Comparison of ENCODE assay signal across 23 cellular contexts in genomic region chr1:91881280-91881679, GRCh38. TPM values are rescaled to one million over a fixed set of nuclear protein-coding genes. Genes with fewer than 3 reads are reported as not detected.
DNase-seq lines count a peak whose midpoint lies in the region; ATAC-seq and TF ChIP-seq lines count a peak whose summit lies in the region.
"Had no signal": no experiment of that assay in that cellular context is flagged by ENCODE, and none has a peak within 500 bp of the region (broad histone marks: within the 10 kb centered on the region; RNA-seq: fewer than 3 reads in every experiment).

No MANE protein-coding gene starts in this region.

- WGBS in GM23248 (ENCODE audit: low coverage in 1 of 2, low lambda C conversion rate in 2 of 2, missing lambda C conversion rate in 2 of 2), 2 experiments, result 48 to 57% methylated on average over 3 of the region's 3 CpGs
- 66 to 77% (median 74%) methylated on average over 3 of the region's 3 CpGs for WGBS in spleen, 5 donors
- 50 to 52% methylated on average over 3 of the region's 3 CpGs for WGBS in gastroesophageal sphincter (ENCODE audit: low coverage in 1 of 2), 2 donors

- H3K4me1 Mint-ChIP-seq in natural killer cell, result peaks cover 70 to 74% of the 10 kb centered on the region in 2 donors

- H3K79me2 ChIP-seq in GM23248 (ENCODE audit: insufficient read depth), result peaks cover 88% of the 10 kb centered on the region

- H3K9me3 Mint-ChIP-seq in natural killer cell, result no peaks in the 10 kb centered on the region
- H3K9me3 Mint-ChIP-seq: CD4-positive, alpha-beta T cell had no signal

- H3K36me3 Mint-ChIP-seq in natural killer cell, result peaks cover 6% of the 10 kb centered on the region

- H3K4me3 ChIP-seq in GM23248 (no peak overlapping the region), subcutaneous abdominal adipose tissue (ENCODE audit: low read depth in 1 of 5, low read length in 5 of 5) (no peak overlapping the region), spleen (peak overlapping the region in 3 of 8 donors; percentile 81 to 92 (median 90)), gastroesophageal sphincter (peak overlapping the region in 1 of 2 donors; percentile 2)
- H3K4me3 ChIP-seq: BLaER1, MG63, SJSA1 had no signal

- no peak for ATAC-seq in natural killer cell
- ATAC-seq in GM21717 (IDR thresholded peaks at IDR 0.05; ENCODE audit: unreplicated experiment), result no peak
- no peak for ATAC-seq in gastroesophageal sphincter
- ATAC-seq: Right ventricle myocardium inferior had no signal

- H2AFZ ChIP-seq in GM23248, result no peak overlapping the region

- H3K9ac ChIP-seq in GM23248 (no peak overlapping the region), subcutaneous abdominal adipose tissue (ENCODE audit: low read length in 5 of 5) (peak overlapping the region in 1 of 5 donors; percentile 19)
- H3K9ac ChIP-seq: BLaER1 had no signal

- H3K4me2 ChIP-seq in GM23248 (ENCODE audit: unreplicated experiment), result peak overlapping the region; percentile 16
- H3K4me2 ChIP-seq: BLaER1 had no signal

- DNase-seq in GM23248, result no peak
- no peak for DNase-seq in caudate nucleus (lab: John Stamatoyannopoulos, UW)
- no peak for DNase-seq in natural killer cell
- no peak for DNase-seq in NCI-H2107 (lab: John Stamatoyannopoulos, UW)
- DNase-seq in spleen, result no peak
- DNase-seq: CD4-positive, alpha-beta T cell; DND-41; GOT3; HCEC 1CT; Kasumi-1; MG63; NCI-H1417; NCI-H1694 treated with DMSO at 0.1 percent for 48 hours; NCI-H2081 treated with DMSO at 0.1 percent for 48 hours; NCI-H446 treated with DMSO at 0.1 percent for 48 hours; NCI-H526 treated with DMSO at 0.1 percent for 48 hours; OCI-M1 had no signal

- H4K20me1 ChIP-seq in GM23248 (ENCODE audit: insufficient read depth), result no peaks in the 10 kb centered on the region; the same call in 1 of the 2 replicates

- H3K4me3 Mint-ChIP-seq in natural killer cell, result peak overlapping the region; percentile 82
- H3K4me3 Mint-ChIP-seq: CD4-positive, alpha-beta T cell had no signal

- H3K27ac ChIP-seq in GM23248, result no peak overlapping the region
- H3K27ac ChIP-seq in caudate nucleus (ENCODE audit: low read depth, low read length), result peak overlapping the region; percentile 21
- H3K27ac ChIP-seq in subcutaneous abdominal adipose tissue (ENCODE audit: low read depth, low read length), result peak overlapping the region; percentile 65
- peak overlapping the region in 4 of 8 donors; percentile 5 to 95 (median 14) for H3K27ac ChIP-seq in spleen
- H3K27ac ChIP-seq in gastroesophageal sphincter, result peak overlapping the region in 2 of 4 donors; percentile 30 to 31
- H3K27ac ChIP-seq: BLaER1, SJSA1 had no signal

- H3K36me3 ChIP-seq in GM23248 (ENCODE audit: low read depth), result no peaks in the 10 kb centered on the region
- H3K36me3 ChIP-seq in subcutaneous abdominal adipose tissue (ENCODE audit: control insufficient read depth in 5 of 5, insufficient read depth in 5 of 5, low read length in 5 of 5), result no peaks in the 10 kb centered on the region
- H3K36me3 ChIP-seq in spleen, result no peaks in the 10 kb centered on the region
- no peaks in the 10 kb centered on the region for H3K36me3 ChIP-seq in gastroesophageal sphincter
- H3K36me3 ChIP-seq: BLaER1, MG63 had no signal

- H3K9me3 ChIP-seq in GM23248 (ENCODE audit: low read depth) (no peaks in the 10 kb centered on the region), subcutaneous abdominal adipose tissue (ENCODE audit: control insufficient read depth in 5 of 5, low read length in 5 of 5) (no peaks in the 10 kb centered on the region), spleen (no peaks in the 10 kb centered on the region), gastroesophageal sphincter (no peaks in the 10 kb centered on the region)
- H3K9me3 ChIP-seq: BLaER1, MG63, SJSA1 had no signal

- H3K27me3 ChIP-seq in GM23248 (replicated peaks; ENCODE audit: insufficient read depth) (no peaks in the 10 kb centered on the region), subcutaneous abdominal adipose tissue (ENCODE audit: control insufficient read depth in 5 of 5, insufficient read depth in 4 of 5, low read length in 5 of 5) (no peaks in the 10 kb centered on the region), spleen (replicated peaks in 1 of 7) (peaks cover 0 to 30% (median 8%) of the 10 kb centered on the region in 7 donors), gastroesophageal sphincter (no peaks in the 10 kb centered on the region)
- H3K27me3 ChIP-seq: MG63, SJSA1 had no signal

- intact Hi-C loops in natural killer cell (cut with micrococcal nuclease), result loop anchor here (5.0 kb wide), 3 partner anchors 34 to 369 kb away; no protein-coding TSS in a partner anchor
- intact Hi-C loops in spleen (cut with DNase I; ENCODE audit: low total_unique reads), result no loop called here

- no peak for TF ChIP-seq EP300 in gastroesophageal sphincter (IDR thresholded peaks at IDR 0.05)

- in situ Hi-C loops in GM23248 (cut with MboI), result no loop called here

- H3K4me1 ChIP-seq in GM23248 (ENCODE audit: insufficient read depth) (peaks cover 41% of the 10 kb centered on the region), subcutaneous abdominal adipose tissue (ENCODE audit: control insufficient read depth in 5 of 5, insufficient read depth in 5 of 5, low read length in 5 of 5) (peaks cover 8 to 78% (median 64%) of the 10 kb centered on the region in 5 donors), spleen (peaks cover 20 to 98% (median 54%) of the 10 kb centered on the region in 6 donors), gastroesophageal sphincter (peaks cover 7 to 79% (median 28%) of the 10 kb centered on the region in 3 donors)

- H3F3A ChIP-seq in GM23248 (ENCODE audit: insufficient read depth), result peaks cover 17% of the 10 kb centered on the region; the same call in 1 of the 2 replicates

- TF ChIP-seq POLR2A in spleen (IDR thresholded peaks at IDR 0.05) (no peak), gastroesophageal sphincter (IDR thresholded peaks at IDR 0.05) (no peak)

- no peaks in the 10 kb centered on the region for H3K9me2 ChIP-seq in GM23248 (ENCODE audit: insufficient read depth)

- H3K27me3 Mint-ChIP-seq in natural killer cell (ENCODE audit: low read depth in 2 of 2), result no peaks in the 10 kb centered on the region
- H3K27me3 Mint-ChIP-seq: CD4-positive, alpha-beta T cell had no signal

- peak overlapping the region; percentile 85 to 91 for H3K27ac Mint-ChIP-seq in natural killer cell
- H3K27ac Mint-ChIP-seq: CD4-positive, alpha-beta T cell had no signal

- TF ChIP-seq CTCF in natural killer cell (IDR thresholded peaks at IDR 0.05) (no peak), spleen (IDR thresholded peaks at IDR 0.05 in 8 of 11, conservative IDR thresholded peaks at IDR 0.05 in 3 of 11) (no peak), gastroesophageal sphincter (IDR thresholded peaks at IDR 0.05) (no peak)

RNA-seq across cellular contexts. Expression of gene TGFBR3, which starts 4.7 kb away (rescaled TPM):
- 25.4 and 26.5 TPM in 2 replicates for total RNA-seq in GM23248 (2014; rRNA removed; shearing (Covaris generic))
- polyA plus RNA-seq in GM23248 (2016; fragmentation: Nextera tagmentation; extraction: Ambion mirVana), result 16.2 and 17.7 TPM in 2 replicates
- total RNA-seq in natural killer cell, result 100 to 1,000 TPM; 225 to 274 (median 243) TPM
- total RNA-seq in spleen, result 100 to 1,000 TPM; 147 to 254 (median 185) TPM
- 10 to 100 TPM in 1 of 3 donors, 1 to 10 TPM in 2; 5.2 to 15.4 (median 8.1) TPM for polyA plus RNA-seq in spleen
- 100 to 1,000 TPM; 176 to 315 (median 248) TPM for total RNA-seq in gastroesophageal sphincter
